1 cellular context compared by ENCODE assay signal in the genomic region with DNA sequence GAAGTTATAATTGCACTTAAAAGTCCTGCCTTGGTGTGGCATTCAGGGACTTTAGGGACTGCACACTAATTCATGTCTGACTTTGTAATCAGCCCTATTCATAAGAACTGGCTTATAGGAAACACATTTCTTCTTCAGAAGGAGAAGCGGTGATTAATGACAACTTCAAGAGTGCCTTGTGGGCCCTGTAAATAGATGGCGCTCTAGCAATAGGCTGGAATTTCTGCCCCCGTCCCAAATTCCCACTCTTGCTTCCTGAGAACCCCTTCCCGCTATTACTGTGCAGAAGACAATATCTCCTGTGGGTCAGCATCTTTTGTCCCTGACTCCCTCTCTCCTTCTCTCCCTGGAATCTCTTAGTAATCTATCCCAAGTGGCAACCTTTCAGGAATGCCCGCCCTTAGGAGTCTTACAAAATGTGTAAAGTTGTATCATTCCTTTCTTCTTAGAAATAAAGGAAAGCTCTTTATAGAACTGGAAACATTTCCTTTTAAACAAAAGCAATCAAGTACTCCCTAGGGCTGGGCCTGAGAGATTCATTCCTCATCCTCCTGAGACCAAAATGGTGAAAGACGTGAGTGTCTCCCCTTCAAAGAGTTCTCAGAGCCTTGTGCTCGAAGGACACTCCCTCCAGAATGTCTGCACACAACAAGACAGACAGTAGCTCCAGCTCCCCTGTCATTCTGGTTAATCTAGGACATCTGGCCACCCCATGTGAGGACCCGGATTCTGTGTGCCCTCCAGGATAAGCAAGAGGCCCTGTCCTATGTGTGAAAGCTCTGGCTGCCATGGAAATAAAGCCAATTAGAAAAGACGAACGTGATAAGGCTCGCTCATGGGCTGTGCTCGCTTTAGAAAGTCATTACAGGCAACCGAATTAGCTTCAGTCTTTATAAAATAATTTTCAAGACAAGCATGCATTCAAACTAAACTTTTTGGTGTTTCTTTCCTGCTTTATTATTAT.
TF ChIP-seq lines count a peak whose summit lies in the region.

No MANE protein-coding gene starts in this region.

TF ChIP-seq in H1, 55 proteins besides CTCF, POLR2A, EP300 and RAD21:
- TF ChIP-seq, protein P1, sequence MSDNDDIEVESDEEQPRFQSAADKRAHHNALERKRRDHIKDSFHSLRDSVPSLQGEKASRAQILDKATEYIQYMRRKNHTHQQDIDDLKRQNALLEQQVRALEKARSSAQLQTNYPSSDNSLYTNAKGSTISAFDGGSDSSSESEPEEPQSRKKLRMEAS (IDR thresholded peaks at IDR 0.05) = no peak
- TF ChIP-seq JUN (IDR thresholded peaks at IDR 0.05; ENCODE audit: low read depth, low read length) = no peak
- no peak for TF ChIP-seq MAFK (IDR thresholded peaks at IDR 0.05; ENCODE audit: low read depth, low read length)
- no peak for TF ChIP-seq EGR1 (IDR thresholded peaks at IDR 0.05; ENCODE audit: borderline replicate concordance, low read depth, low read length)
- TF ChIP-seq GTF2F1 (IDR thresholded peaks at IDR 0.05; ENCODE audit: borderline replicate concordance, low read depth, low read length) = no peak
- TF ChIP-seq, protein P2, sequence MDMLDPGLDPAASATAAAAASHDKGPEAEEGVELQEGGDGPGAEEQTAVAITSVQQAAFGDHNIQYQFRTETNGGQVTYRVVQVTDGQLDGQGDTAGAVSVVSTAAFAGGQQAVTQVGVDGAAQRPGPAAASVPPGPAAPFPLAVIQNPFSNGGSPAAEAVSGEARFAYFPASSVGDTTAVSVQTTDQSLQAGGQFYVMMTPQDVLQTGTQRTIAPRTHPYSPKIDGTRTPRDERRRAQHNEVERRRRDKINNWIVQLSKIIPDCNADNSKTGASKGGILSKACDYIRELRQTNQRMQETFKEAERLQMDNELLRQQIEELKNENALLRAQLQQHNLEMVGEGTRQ (IDR thresholded peaks at IDR 0.05; ENCODE audit: low read length) = no peak
- TF ChIP-seq EZH2 (IDR thresholded peaks at IDR 0.05; ENCODE audit: low read depth, low read length, severe bottlenecking) = no peak
- TF ChIP-seq RBBP5 (IDR thresholded peaks at IDR 0.05; ENCODE audit: borderline replicate concordance, low read depth, low read length) = no peak
- no peak for TF ChIP-seq SAP30 (IDR thresholded peaks at IDR 0.05; ENCODE audit: insufficient read depth, insufficient replicate concordance, low read length)
- TF ChIP-seq ZNF274 (IDR thresholded peaks at IDR 0.05; ENCODE audit: borderline replicate concordance, extremely low read depth, low read length) = no peak
- TF ChIP-seq SRF (IDR thresholded peaks at IDR 0.05; ENCODE audit: low read depth, low read length) = no peak
- no peak for TF ChIP-seq NRF1 (IDR thresholded peaks at IDR 0.05; ENCODE audit: low read depth, low read length)
- no peak for TF ChIP-seq YY1 (IDR thresholded peaks at IDR 0.05; ENCODE audit: low read depth, low read length)
- no peak for TF ChIP-seq SP1 (IDR thresholded peaks at IDR 0.05; ENCODE audit: low read depth, low read length)
- TF ChIP-seq TAF1 (IDR thresholded peaks at IDR 0.05; ENCODE audit: low read depth, low read length) = no peak
- no peak for TF ChIP-seq SP2 (IDR thresholded peaks at IDR 0.05; ENCODE audit: low read length)
- TF ChIP-seq TCF12 (IDR thresholded peaks at IDR 0.05; ENCODE audit: low read depth, low read length) = no peak
